Comparison of ENCODE assay signal across 24 cellular contexts in genomic region chr2:240782886-240783818, GRCh38. TPM values are rescaled to one million over a fixed set of nuclear protein-coding genes. Genes with fewer than 3 reads are reported as not detected.
"Had no signal": no experiment of that assay in that cellular context is flagged by ENCODE, and none has a peak within 500 bp of the region (broad histone marks: within the 10 kb centered on the region; RNA-seq: fewer than 3 reads in every experiment).

No MANE protein-coding gene starts in this region.

- H3K4me3 ChIP-seq: adrenal gland, colonic mucosa, esophagus muscularis mucosa, lung, thyroid gland, upper lobe of right lung had no signal

- H3K36me3 ChIP-seq: adrenal gland, colonic mucosa, esophagus muscularis mucosa, neutrophil, thyroid gland, upper lobe of right lung had no signal

- DNase-seq: activated CD4-positive, alpha-beta T cell treated with anti-CD3 and anti-CD28 coated beads for 48 hours; activated CD8-positive, alpha-beta memory T cell treated with anti-CD3 and anti-CD28 coated beads, Interleukin-2, amount 10 ng/mL, durations not matched to agents 7 days and 5 days; activated CD8-positive, alpha-beta T cell treated with anti-CD3 and anti-CD28 coated beads for 36 hours; activated gamma-delta T cell treated with Interleukin-2 at 50 U/mL for 16 hours; activated T-cell treated with anti-CD3 and anti-CD28 coated beads for 4 hours; adrenal gland; colonic mucosa; hypothalamus; left colon; SK-N-SH; stimulated activated CD4-positive, alpha-beta T cell treated with anti-CD3 and anti-CD28 coated beads, Interleukin-4, amount 100 ng/mL, for 1 hour; stimulated activated naive CD4-positive, alpha-beta T cell treated with Interleukin-2 at 50 U/mL for 16 hours; substantia nigra; thyroid gland; upper lobe of right lung had no signal

- H3K27me3 ChIP-seq: adrenal gland, colonic mucosa, neutrophil, thyroid gland had no signal

- FAIRE-seq: astrocyte, frontal cortex, islet of Langerhans had no signal

- H3K27ac ChIP-seq: adrenal gland, colonic mucosa, esophagus muscularis mucosa, neutrophil, parathyroid adenoma, thyroid gland, upper lobe of right lung had no signal

- ATAC-seq: activated CD8-positive, alpha-beta memory T cell treated with anti-CD3 and anti-CD28 coated beads, Interleukin-2, amount 10 ng/mL, durations not matched to agents 7 days and 5 days; activated CD8-positive, alpha-beta T cell treated with anti-CD3 and anti-CD28 coated beads for 36 hours; left colon; naive thymus-derived CD4-positive, alpha-beta T cell; upper lobe of right lung had no signal

- H3K9me3 ChIP-seq: adrenal gland, colonic mucosa, esophagus muscularis mucosa, neutrophil, SK-N-SH, thyroid gland, upper lobe of right lung had no signal

- H3K4me1 ChIP-seq: adrenal gland, colonic mucosa, esophagus muscularis mucosa, parathyroid adenoma, thyroid gland, upper lobe of right lung had no signal

- H3K9ac ChIP-seq: parathyroid adenoma, SK-N-SH had no signal

RNA-seq across cellular contexts. Expression of gene KIF1A, which starts 36.9 kb away (rescaled TPM):
- total RNA-seq: mesenteric fat pad had no signal
- polyA plus RNA-seq: naive thymus-derived CD4-positive, alpha-beta T cell had no signal
